ENCODE assay signal across 11 cellular contexts in genomic region chr12:75982974-75983660, GRCh38. TPM values are rescaled to one million over a fixed set of nuclear protein-coding genes. Genes with fewer than 3 reads are reported as not detected.
A peak's percentile ranks its signal among the peaks of the same experiment; 100 is the strongest.
DNase-seq lines count a peak whose midpoint lies in the region; ATAC-seq and TF ChIP-seq lines count a peak whose summit lies in the region.
"Had no signal": no experiment of that assay in that cellular context is flagged by ENCODE, and none has a peak within 500 bp of the region (broad histone marks: within the 10 kb centered on the region; RNA-seq: fewer than 3 reads in every experiment).

No MANE protein-coding gene starts in this region.

- no peaks in the 10 kb centered on the region for H3K36me3 Mint-ChIP-seq in neural crest cell (ENCODE audit: low read depth)

- no peaks in the 10 kb centered on the region for H3K27me3 ChIP-seq in gastroesophageal sphincter

- no peak overlapping the region for H3K4me3 Mint-ChIP-seq in neural crest cell

- 56 to 70% methylated on average over 4 of the region's 5 CpGs for WGBS in gastroesophageal sphincter (ENCODE audit: low coverage in 1 of 2), 2 donors

- ATAC-seq in gastroesophageal sphincter (no peak), HG02678 (IDR thresholded peaks at IDR 0.05; ENCODE audit: unreplicated experiment) (no peak)

- TF ChIP-seq POLR2A in gastroesophageal sphincter (IDR thresholded peaks at IDR 0.05), result no peak

- peak overlapping the region; percentile 72 for H3K27ac Mint-ChIP-seq in neural crest cell (ENCODE audit: unreplicated experiment)

- no peaks in the 10 kb centered on the region for H3K27me3 Mint-ChIP-seq in neural crest cell (ENCODE audit: low read depth)

- no peak for TF ChIP-seq EP300 in gastroesophageal sphincter (IDR thresholded peaks at IDR 0.05)

- H3K36me3 ChIP-seq in gastroesophageal sphincter, result no peaks in the 10 kb centered on the region

- no peaks in the 10 kb centered on the region for H3K9me3 Mint-ChIP-seq in neural crest cell

- H3K4me1 ChIP-seq in gastroesophageal sphincter, result peaks cover 0 to 21% (median 4%) of the 10 kb centered on the region in 3 donors

- in situ Hi-C loops in GM13976 (cut with MboI; ENCODE audit: low sequenced_read_pairs, unreplicated experiment), result no loop called here

- DNase-seq in CD1c-positive myeloid dendritic cell (ENCODE audit: extremely low spot score) (peak; percentile 17), M059J (ENCODE audit: low read depth) (peak; percentile 74), epithelial cell of proximal tubule (ENCODE audit: low read depth) (no peak), neural crest cell (ENCODE audit: low read depth, low spot score) (no peak), NCI-H1048 (lab: John Stamatoyannopoulos, UW) (no peak), GM13976 (ENCODE audit: low spot score) (no peak)
- DNase-seq: DMS79, NCI-H2227 treated with DMSO at 0.1 percent for 48 hours, T-helper 1 cell had no signal

- peak overlapping the region in 1 of 4 donors; percentile 17 for H3K27ac ChIP-seq in gastroesophageal sphincter

- H3K4me3 ChIP-seq in epithelial cell of proximal tubule (ENCODE audit: low read depth, low read length) (peak overlapping the region; percentile 46), gastroesophageal sphincter (peak overlapping the region in 1 of 2 donors; percentile 25)

- TF ChIP-seq CTCF in epithelial cell of proximal tubule (conservative IDR thresholded peaks at IDR 0.05; ENCODE audit: low read depth, low read length), result no peak
- no peak for TF ChIP-seq CTCF in neural crest cell (conservative IDR thresholded peaks at IDR 0.05)
- no peak for TF ChIP-seq CTCF in gastroesophageal sphincter (IDR thresholded peaks at IDR 0.05)
- no peak for TF ChIP-seq CTCF in GM13976 (IDR thresholded peaks at IDR 0.05; ENCODE audit: borderline replicate concordance, control extremely low read depth, extremely low read depth, insufficient read depth, missing control alignments)

- H3K9me3 ChIP-seq in gastroesophageal sphincter, result no peaks in the 10 kb centered on the region

- peaks cover 52% of the 10 kb centered on the region for H3K4me1 Mint-ChIP-seq in neural crest cell

RNA-seq across cellular contexts. Expression of gene PHLDA1, which starts 48.5 kb away (rescaled TPM):
- total RNA-seq in M059J (2014; rRNA removed; shearing (Covaris generic)), result 65.4 and 101 TPM in 2 replicates
- total RNA-seq in epithelial cell of proximal tubule, result 74.3 and 89.0 TPM in 2 replicates
- total RNA-seq in neural crest cell, result 29.3 and 30.9 TPM in 2 replicates
- total RNA-seq in gastroesophageal sphincter, result 10 to 100 TPM in 1 of 4 donors, 1 to 10 TPM in 3; 4.4 to 14.4 (median 7.6) TPM

Comparison
In these comparisons a context has a peak if more than half of its experiments do, and no peak if none do; other contexts are left out.
1. DNase-seq: peak in CD1c-positive myeloid dendritic cell (single experiment) and M059J (single experiment); none in epithelial cell of proximal tubule (single experiment), neural crest cell (single experiment), NCI-H1048 (single experiment) and GM13976 (single experiment).